In the genomic region with DNA sequence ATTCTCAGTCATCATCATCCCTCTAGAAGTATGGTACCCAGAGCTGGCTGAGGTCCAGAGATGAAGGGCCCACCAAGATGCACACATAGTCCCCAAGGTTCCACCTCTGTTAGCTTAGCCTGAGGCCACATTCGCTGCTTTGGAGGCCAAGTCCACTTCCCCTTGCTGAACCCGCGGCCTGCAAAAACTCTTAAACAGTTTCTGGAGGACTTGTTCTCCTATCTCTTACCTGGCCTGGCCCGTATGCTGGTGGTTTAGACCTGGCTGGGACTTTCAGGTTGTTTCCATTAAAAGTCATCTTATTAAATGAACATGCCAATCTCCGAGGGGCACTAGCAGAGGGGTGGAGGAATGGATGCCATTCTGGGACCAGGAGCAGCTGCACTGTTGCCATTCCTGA, we compare ENCODE assay signal across 30 cellular contexts.
DNase-seq lines count a peak whose midpoint lies in the region; ATAC-seq and TF ChIP-seq lines count a peak whose summit lies in the region.
"Had no signal": no experiment of that assay in that cellular context is flagged by ENCODE, and none has a peak within 500 bp of the region (broad histone marks: within the 10 kb centered on the region; RNA-seq: fewer than 3 reads in every experiment).

No MANE protein-coding gene starts in this region.

- H3K4me3 ChIP-seq in mammary epithelial cell (replicated peaks in 1 of 3; ENCODE audit: insufficient read depth in 1 of 3, low read depth in 2 of 3, low read length in 3 of 3): no peak overlapping the region
- no peak overlapping the region for H3K4me3 ChIP-seq in breast epithelium
- H3K4me3 ChIP-seq: GM12878 had no signal

- peak overlapping the region; percentile 39 for H3K4me2 ChIP-seq in mammary epithelial cell (ENCODE audit: insufficient read depth, low read depth, low read length)

- H3K27ac Mint-ChIP-seq in stimulated activated naive CD8-positive, alpha-beta T cell treated with anti-CD3 and anti-CD28 coated beads, Interleukin-15, amount 100 ng/mL, for 72 hours: peak overlapping the region; percentile 25 to 62
- H3K27ac Mint-ChIP-seq in type B pancreatic cell: no peak overlapping the region
- H3K27ac Mint-ChIP-seq: CD8-positive, alpha-beta memory T cell had no signal

- H3K36me3 Mint-ChIP-seq in type B pancreatic cell: no peaks in the 10 kb centered on the region
- H3K36me3 Mint-ChIP-seq: CD14-positive monocyte had no signal

- no peaks in the 10 kb centered on the region for H3K27me3 Mint-ChIP-seq in stimulated activated naive CD8-positive, alpha-beta T cell treated with anti-CD3 and anti-CD28 coated beads, Interleukin-15, amount 100 ng/mL, for 72 hours
- no peaks in the 10 kb centered on the region for H3K27me3 Mint-ChIP-seq in type B pancreatic cell
- H3K27me3 Mint-ChIP-seq: CD8-positive, alpha-beta memory T cell had no signal

- H3K4me1 Mint-ChIP-seq in stimulated activated naive CD8-positive, alpha-beta T cell treated with anti-CD3 and anti-CD28 coated beads, Interleukin-15, amount 100 ng/mL, for 72 hours: no peaks in the 10 kb centered on the region
- peaks cover 4% of the 10 kb centered on the region for H3K4me1 Mint-ChIP-seq in type B pancreatic cell (ENCODE audit: unreplicated experiment)
- H3K4me1 Mint-ChIP-seq: CD14-positive monocyte; CD8-positive, alpha-beta memory T cell had no signal

- no TSS peak for BruUV-seq in mammary epithelial cell (replicated peaks; lab: Mats Ljungman, UMichigan)

- H3K9ac ChIP-seq in mammary epithelial cell (ENCODE audit: insufficient read depth, low read length): no peak overlapping the region

- no peak for TF ChIP-seq CTCF in mammary epithelial cell (conservative IDR thresholded peaks at IDR 0.05 in 1 of 2, IDR thresholded peaks at IDR 0.05 in 1 of 2; ENCODE audit: extremely low read depth in 1 of 2, insufficient read depth in 1 of 2, low read depth in 1 of 2, low read length in 2 of 2)
- TF ChIP-seq CTCF in breast epithelium (IDR thresholded peaks at IDR 0.05): no peak
- no peak for TF ChIP-seq CTCF in type B pancreatic cell (conservative IDR thresholded peaks at IDR 0.05)

- no peak for DNase-seq in mammary epithelial cell
- no peak for DNase-seq in breast epithelium (ENCODE audit: low spot score in 2 of 2)
- DNase-seq in stimulated activated naive CD8-positive, alpha-beta T cell treated with anti-CD3 and anti-CD28 coated beads, Interleukin-15, amount 100 ng/mL, for 72 hours: no peak
- no peak for DNase-seq in stimulated activated naive CD8-positive, alpha-beta T cell treated with anti-CD3 and anti-CD28 coated beads, Interleukin-15, Interleukin-2, amounts not matched to agents 100 U/mL and 50 U/mL, for 24 hours
- DNase-seq in posterior vena cava (ENCODE audit: low spot score): peak; percentile 56
- no peak for DNase-seq in HUDEP-2 (lab: John Stamatoyannopoulos, UW; ENCODE audit: unreplicated experiment in 76 of 76)
- DNase-seq in type B pancreatic cell (ENCODE audit: extremely low spot score, unreplicated experiment): no peak
- DNase-seq in occipital lobe (lab: John Stamatoyannopoulos, UW): no peak
- DNase-seq: 8988T; ACHN; BE2C; CD8-positive, alpha-beta memory T cell; DMS 273 treated with DMSO at 0.1 percent for 48 hours; DMS79; EL; GDM1; Karpas-422; NCI-H1092; NCI-H1417 treated with DMSO at 0.1 percent for 48 hours; NCI-H1694 treated with DMSO at 0.1 percent for 48 hours; NCI-H2081; NCI-H2171; NCI-H226; NCI-H510A; NCI-H69; RPMI8226 had no signal

- no peak for TF ChIP-seq POLR2A in breast epithelium (IDR thresholded peaks at IDR 0.05)

- dilution Hi-C loops in mammary epithelial cell (cut with HindIII; ENCODE audit: low sequenced_read_pairs): no loop called here

- WGBS in mammary epithelial cell (ENCODE audit: low coverage, missing lambda C conversion rate): 93% methylated on average over 4 of the region's 5 CpGs

- intact Hi-C loops in mammary epithelial cell (cut with micrococcal nuclease) (no loop called here), breast epithelium (cut with DNase I; ENCODE audit: low total_unique reads) (no loop called here), posterior vena cava (cut with DNase I) (no loop called here)

- no peaks in the 10 kb centered on the region for H3K27me3 ChIP-seq in mammary epithelial cell (ENCODE audit: insufficient read depth, low read length)
- H3K27me3 ChIP-seq in breast epithelium: no peaks in the 10 kb centered on the region
- H3K27me3 ChIP-seq: BE2C had no signal

- CTCF ChIA-PET in mammary epithelial cell (lab: Charles Lee; ENCODE audit: low non-redundant PET): no interaction called here

- ATAC-seq in stimulated activated naive CD8-positive, alpha-beta T cell treated with anti-CD3 and anti-CD28 coated beads, Interleukin-15, amount 100 ng/mL, for 72 hours: no peak
- no peak for ATAC-seq in stimulated activated naive CD8-positive, alpha-beta T cell treated with anti-CD3 and anti-CD28 coated beads, Interleukin-15, Interleukin-2, amounts not matched to agents 100 U/mL and 50 U/mL, for 24 hours
- ATAC-seq: GM12878, HCT116, HepG2 had no signal

- no peaks in the 10 kb centered on the region for H4K20me1 ChIP-seq in mammary epithelial cell (ENCODE audit: insufficient read depth, low read length)

- H3K79me2 ChIP-seq in mammary epithelial cell (ENCODE audit: insufficient read depth, low read length): no peaks in the 10 kb centered on the region

- H2AFZ ChIP-seq in mammary epithelial cell (ENCODE audit: low read depth, low read length): no peak overlapping the region

- H3K9me3 ChIP-seq in mammary epithelial cell (replicated peaks; ENCODE audit: insufficient read depth, low read length) (no peaks in the 10 kb centered on the region), breast epithelium (no peaks in the 10 kb centered on the region)
- H3K9me3 ChIP-seq: BE2C had no signal

- H3K27ac ChIP-seq in mammary epithelial cell (ENCODE audit: insufficient read depth, low read depth, low read length) (no peak overlapping the region), breast epithelium (no peak overlapping the region)

- no peak overlapping the region for H3K4me3 Mint-ChIP-seq in stimulated activated naive CD8-positive, alpha-beta T cell treated with anti-CD3 and anti-CD28 coated beads, Interleukin-15, amount 100 ng/mL, for 72 hours
- H3K4me3 Mint-ChIP-seq in type B pancreatic cell: no peak overlapping the region
- H3K4me3 Mint-ChIP-seq: CD14-positive monocyte; CD8-positive, alpha-beta memory T cell had no signal

- H3K4me1 ChIP-seq in mammary epithelial cell (ENCODE audit: insufficient read depth, low read length) (peaks cover 16% of the 10 kb centered on the region), breast epithelium (no peaks in the 10 kb centered on the region)
- H3K4me1 ChIP-seq: BE2C had no signal

- no peaks in the 10 kb centered on the region for H3K9me3 Mint-ChIP-seq in stimulated activated naive CD8-positive, alpha-beta T cell treated with anti-CD3 and anti-CD28 coated beads, Interleukin-15, amount 100 ng/mL, for 72 hours
- no peaks in the 10 kb centered on the region for H3K9me3 Mint-ChIP-seq in type B pancreatic cell
- H3K9me3 Mint-ChIP-seq: CD8-positive, alpha-beta memory T cell had no signal

- no peaks in the 10 kb centered on the region for H3K36me3 ChIP-seq in mammary epithelial cell (ENCODE audit: insufficient read depth, low read length)
- no peaks in the 10 kb centered on the region for H3K36me3 ChIP-seq in breast epithelium
- H3K36me3 ChIP-seq: BE2C had no signal

- in situ Hi-C loops in mammary epithelial cell (cut with MboI; ENCODE audit: low sequenced_read_pairs in 2 of 2): no loop called here
